8 cellular contexts compared by ENCODE assay signal in the genomic region with DNA sequence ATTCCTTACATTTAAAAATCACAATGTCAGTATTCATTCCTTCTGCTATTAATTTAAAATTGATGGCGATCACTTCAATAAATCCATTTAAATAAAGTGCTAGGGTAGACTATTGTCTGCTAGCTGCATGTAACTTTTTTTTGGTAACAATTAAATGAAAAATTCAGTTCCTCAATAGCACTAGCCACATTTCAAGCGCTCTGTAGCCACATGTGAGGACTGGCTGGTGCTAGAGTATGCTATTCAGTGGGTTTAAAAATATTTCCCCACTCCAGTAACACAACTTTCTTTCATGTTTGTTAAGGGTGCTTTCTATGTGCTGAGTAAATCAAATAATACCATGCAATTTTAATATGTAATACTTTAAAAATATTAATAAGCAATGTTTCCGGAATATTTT.
A peak's percentile ranks its signal among the peaks of the same experiment; 100 is the strongest.
DNase-seq lines count a peak whose midpoint lies in the region; ATAC-seq lines count a peak whose summit lies in the region.

No MANE protein-coding gene starts in this region.

- intact Hi-C loops in Right ventricle myocardium superior (cut with DNase I), result no loop called here
- intact Hi-C loops in cardiac septum (cut with DNase I), result no loop called here

- peak overlapping the region; percentile 100 for H3K27ac Mint-ChIP-seq in activated naive CD8-positive, alpha-beta T cell treated with anti-CD3 and anti-CD28 coated beads, Interleukin-2, amount 10 ng/mL, durations not matched to agents 7 days and 5 days
- H3K27ac Mint-ChIP-seq in immature natural killer cell, result peak overlapping the region; percentile 93 to 97 (median 96)
- H3K27ac Mint-ChIP-seq in stimulated activated naive B cell treated with anti-CD40 and anti-IgM and Interleukin-4, amounts not matched to agents 10 μg/mL and 1 μg/mL and 100 μg/mL, for 72 hours, result peak overlapping the region; percentile 98

- ATAC-seq in Right ventricle myocardium superior (ENCODE audit: poor library complexity), result peak; percentile 42
- ATAC-seq in activated naive CD8-positive, alpha-beta T cell treated with anti-CD3 and anti-CD28 coated beads, Interleukin-2, amount 10 ng/mL, durations not matched to agents 7 days and 5 days (ENCODE audit: low read depth), result no peak
- peak; percentile 26 to 40 for ATAC-seq in stimulated activated naive B cell treated with anti-CD40 and anti-IgM and Interleukin-4, amounts not matched to agents 10 μg/mL and 1 μg/mL and 100 μg/mL, for 72 hours (replicated peaks)

- H3K36me3 Mint-ChIP-seq in activated naive CD8-positive, alpha-beta T cell treated with anti-CD3 and anti-CD28 coated beads, Interleukin-2, amount 10 ng/mL, durations not matched to agents 7 days and 5 days, result peaks cover 7% of the 10 kb centered on the region
- H3K36me3 Mint-ChIP-seq in immature natural killer cell, result peaks cover 9 to 15% (median 10%) of the 10 kb centered on the region in 3 donors
- peaks cover 7 to 12% of the 10 kb centered on the region in 2 donors for H3K36me3 Mint-ChIP-seq in stimulated activated naive B cell treated with anti-CD40 and anti-IgM and Interleukin-4, amounts not matched to agents 10 μg/mL and 1 μg/mL and 100 μg/mL, for 72 hours

- H3K27me3 Mint-ChIP-seq in activated naive CD8-positive, alpha-beta T cell treated with anti-CD3 and anti-CD28 coated beads, Interleukin-2, amount 10 ng/mL, durations not matched to agents 7 days and 5 days, result no peaks in the 10 kb centered on the region
- H3K27me3 Mint-ChIP-seq in immature natural killer cell (ENCODE audit: low read depth in 3 of 3), result peaks cover 10 to 17% (median 11%) of the 10 kb centered on the region in 3 donors
- peaks cover 0 to 3% of the 10 kb centered on the region in 2 donors for H3K27me3 Mint-ChIP-seq in stimulated activated naive B cell treated with anti-CD40 and anti-IgM and Interleukin-4, amounts not matched to agents 10 μg/mL and 1 μg/mL and 100 μg/mL, for 72 hours

- no peak for DNase-seq in Right ventricle myocardium superior
- no peak for DNase-seq in cardiac septum (ENCODE audit: low spot score)
- peak; percentile 47 to 67 for DNase-seq in Kasumi-1 (lab: John Stamatoyannopoulos, UW)
- no peak for DNase-seq in activated naive CD8-positive, alpha-beta T cell treated with anti-CD3 and anti-CD28 coated beads, Interleukin-2, amount 10 ng/mL, durations not matched to agents 7 days and 5 days
- DNase-seq in immature natural killer cell, result peak in 1 of 3 donors; percentile 2
- DNase-seq in stimulated activated naive B cell treated with anti-CD40 and anti-IgM and Interleukin-4, amounts not matched to agents 10 μg/mL and 1 μg/mL and 100 μg/mL, for 72 hours, result no peak
- DNase-seq in hepatic stellate cell (ENCODE audit: low spot score), result no peak
- no peak for DNase-seq in stimulated activated naive CD4-positive, alpha-beta T cell (lab: John Stamatoyannopoulos, UW)

- POLR2A ChIA-PET in activated naive CD8-positive, alpha-beta T cell treated with anti-CD3 and anti-CD28 coated beads, Interleukin-2, amount 10 ng/mL, durations not matched to agents 7 days and 5 days (lab: Charles Lee), result interaction anchor here (0.7 to 1.4 kb wide), 6 partner anchors 12 to 565 kb away, joined by 3 to 9 read pairs (median 3); no protein-coding TSS in a partner anchor

- peaks cover under 1% of the 10 kb centered on the region for H3K9me3 Mint-ChIP-seq in activated naive CD8-positive, alpha-beta T cell treated with anti-CD3 and anti-CD28 coated beads, Interleukin-2, amount 10 ng/mL, durations not matched to agents 7 days and 5 days
- H3K9me3 Mint-ChIP-seq in immature natural killer cell, result no peaks in the 10 kb centered on the region
- H3K9me3 Mint-ChIP-seq in stimulated activated naive B cell treated with anti-CD40 and anti-IgM and Interleukin-4, amounts not matched to agents 10 μg/mL and 1 μg/mL and 100 μg/mL, for 72 hours, result no peaks in the 10 kb centered on the region

- H3K4me3 Mint-ChIP-seq in activated naive CD8-positive, alpha-beta T cell treated with anti-CD3 and anti-CD28 coated beads, Interleukin-2, amount 10 ng/mL, durations not matched to agents 7 days and 5 days, result peak overlapping the region; percentile 96
- peak overlapping the region; percentile 90 to 99 (median 98) for H3K4me3 Mint-ChIP-seq in immature natural killer cell
- H3K4me3 Mint-ChIP-seq in stimulated activated naive B cell treated with anti-CD40 and anti-IgM and Interleukin-4, amounts not matched to agents 10 μg/mL and 1 μg/mL and 100 μg/mL, for 72 hours, result peak overlapping the region; percentile 89 to 90

- H3K4me1 Mint-ChIP-seq in activated naive CD8-positive, alpha-beta T cell treated with anti-CD3 and anti-CD28 coated beads, Interleukin-2, amount 10 ng/mL, durations not matched to agents 7 days and 5 days, result peaks cover 14% of the 10 kb centered on the region
- peaks cover 22 to 24% of the 10 kb centered on the region in 2 donors for H3K4me1 Mint-ChIP-seq in immature natural killer cell
- peaks cover 10 to 16% of the 10 kb centered on the region in 2 donors for H3K4me1 Mint-ChIP-seq in stimulated activated naive B cell treated with anti-CD40 and anti-IgM and Interleukin-4, amounts not matched to agents 10 μg/mL and 1 μg/mL and 100 μg/mL, for 72 hours

Comparison
In these comparisons a context has a peak if more than half of its experiments do, and no peak if none do; other contexts are left out.
1. DNase-seq: peak in Kasumi-1 (2 of 2); none in Right ventricle myocardium superior (single experiment), cardiac septum (single experiment), activated naive CD8-positive, alpha-beta T cell treated with anti-CD3 and anti-CD28 coated beads, Interleukin-2, amount 10 ng/mL, durations not matched to agents 7 days and 5 days (single experiment), stimulated activated naive B cell treated with anti-CD40 and anti-IgM and Interleukin-4, amounts not matched to agents 10 μg/mL and 1 μg/mL and 100 μg/mL, for 72 hours (single experiment), hepatic stellate cell (single experiment) and stimulated activated naive CD4-positive, alpha-beta T cell (0 of 6).
2. Peak in every context shown above with its lines, with median percentiles within 50 percentile points of each other: H3K27ac Mint-ChIP-seq and H3K4me3 Mint-ChIP-seq.